21 cellular contexts compared by ENCODE assay signal in genomic region chr10:35838080-35838479, GRCh38.
DNase-seq lines count a peak whose midpoint lies in the region; ATAC-seq, FAIRE-seq and TF ChIP-seq lines count a peak whose summit lies in the region.
"Had no signal": no experiment of that assay in that cellular context is flagged by ENCODE, and none has a peak within 500 bp of the region (broad histone marks: within the 10 kb centered on the region; RNA-seq: fewer than 3 reads in every experiment).

No MANE protein-coding gene starts in this region.

- POLR2A ChIA-PET in H1 (lab: Charles Lee; ENCODE audit: partially characterized antibody), result interaction anchor here (0.6 kb wide), 1 partner anchor 975 kb away, joined by 4 read pairs; no protein-coding TSS in a partner anchor

- no peaks in the 10 kb centered on the region for H3K23me2 ChIP-seq in H1 (ENCODE audit: low read depth, low read length)

- no peak for TF ChIP-seq POLR2A in H1 (IDR thresholded peaks at IDR 0.05; ENCODE audit: control extremely low read depth in 1 of 2, low read depth in 2 of 2, low read length in 2 of 2)

- H2AK5ac ChIP-seq in H1 (ENCODE audit: low read depth, low read length), result no peak overlapping the region

- H3K36me3 ChIP-seq in H1 (ENCODE audit: control insufficient read depth in 2 of 4, insufficient read depth in 4 of 4, low read length in 3 of 4), result no peaks in the 10 kb centered on the region
- H3K36me3 ChIP-seq: BLaER1 had no signal

- no peak for TF ChIP-seq CTCF in H1 (IDR thresholded peaks at IDR 0.05; ENCODE audit: control extremely low read depth in 1 of 3, insufficient read depth in 1 of 3, low read depth in 1 of 3, low read length in 3 of 3)
- TF ChIP-seq CTCF in neural crest cell (conservative IDR thresholded peaks at IDR 0.05), result no peak

- no peak overlapping the region for H3K18ac ChIP-seq in H1 (ENCODE audit: extremely low read depth, low read length)

- whole genome bisulfite sequencing in H1 (ENCODE audit: extremely low coverage in 1 of 2, insufficient coverage in 1 of 2, insufficient read length in 1 of 2, insufficient replicate concordance in 2 of 2, low coverage in 1 of 2, low lambda C conversion rate in 2 of 2, missing lambda C conversion rate in 1 of 2), 2 experiments, result 92% methylated on average over 2 of the region's 2 CpGs; no CpG with 5 or more reads in 1 of the 2 experiments

- no peak overlapping the region for H2BK5ac ChIP-seq in H1 (ENCODE audit: low read depth, low read length)

- FAIRE-seq in H1 (lab: Jason Lieb, UNC), result no peak
- FAIRE-seq: GM12891, GM18507 had no signal

- no peaks in the 10 kb centered on the region for H3K27me3 ChIP-seq in H1 (replicated peaks in 1 of 4; ENCODE audit: control insufficient read depth in 3 of 4, extremely low read depth in 1 of 4, insufficient read depth in 3 of 4, low read length in 3 of 4)
- H3K27me3 ChIP-seq: BLaER1 had no signal

- no peak overlapping the region for H4K5ac ChIP-seq in H1 (ENCODE audit: insufficient read length, low read depth, low read length)

- no peaks in the 10 kb centered on the region for H3K79me2 ChIP-seq in H1 (ENCODE audit: control insufficient read depth in 1 of 2, insufficient read depth in 2 of 2, low read length in 2 of 2)

- H3K36me3 Mint-ChIP-seq in neural crest cell (ENCODE audit: low read depth), result peaks cover 3% of the 10 kb centered on the region
- H3K36me3 Mint-ChIP-seq: CD4-positive, CD25-positive, alpha-beta regulatory T cell; CD8-positive, alpha-beta T cell had no signal

- H2BK120ac ChIP-seq in H1 (replicated peaks; ENCODE audit: low read depth, low read length), result no peak overlapping the region

- no peak overlapping the region for H3K4me3 Mint-ChIP-seq in neural crest cell
- H3K4me3 Mint-ChIP-seq: B cell; CD4-positive, CD25-positive, alpha-beta regulatory T cell; CD8-positive, alpha-beta T cell; H9 had no signal

- H3K14ac ChIP-seq in H1 (ENCODE audit: insufficient read length), result no peak overlapping the region

- H3K4me2 ChIP-seq in H1 (ENCODE audit: insufficient read depth in 1 of 2, low read depth in 2 of 2, low read length in 2 of 2), result no peak overlapping the region
- H3K4me2 ChIP-seq: BLaER1 had no signal

- peaks cover 6 to 9% of the 10 kb centered on the region in 2 experiments; a peak in 1 of 4 replicates for H3K9me3 ChIP-seq in H1 (ENCODE audit: insufficient read depth in 2 of 2, low read depth in 1 of 2, low read length in 1 of 2)

- no peaks in the 10 kb centered on the region for H3K79me1 ChIP-seq in H1 (ENCODE audit: low read depth, low read length)

- no peaks in the 10 kb centered on the region for H3K27me3 Mint-ChIP-seq in neural crest cell (ENCODE audit: low read depth)
- H3K27me3 Mint-ChIP-seq: B cell; CD4-positive, CD25-positive, alpha-beta regulatory T cell had no signal

- peaks cover 0 to 4% (median 0%) of the 10 kb centered on the region in 4 experiments; a peak in 2 of 7 replicates for H3K4me1 ChIP-seq in H1 (replicated peaks in 1 of 4; ENCODE audit: control insufficient read depth in 3 of 4, insufficient read depth in 4 of 4, low read length in 3 of 4)
- H3K4me1 ChIP-seq: Caco-2 had no signal

- no peaks in the 10 kb centered on the region for H4K20me1 ChIP-seq in H1 (replicated peaks in 1 of 2; ENCODE audit: control insufficient read depth in 1 of 2, insufficient read depth in 2 of 2, low read length in 2 of 2)
- H4K20me1 ChIP-seq: BLaER1 had no signal

- H2BK15ac ChIP-seq in H1 (ENCODE audit: low read length), result no peak overlapping the region

- no peak for TF ChIP-seq EP300 in H1 (IDR thresholded peaks at IDR 0.05; ENCODE audit: borderline replicate concordance in 1 of 2, low read depth in 2 of 2, low read length in 2 of 2)

- H3K9me3 Mint-ChIP-seq in neural crest cell, result peaks cover 12% of the 10 kb centered on the region

- no peak overlapping the region for H4K8ac ChIP-seq in H1 (ENCODE audit: extremely low read depth, insufficient read depth, low read length)

- H3K27ac ChIP-seq in H1 (ENCODE audit: low read depth, low read length), result no peak overlapping the region
- H3K27ac ChIP-seq: BLaER1, C4-2B had no signal

- DNase-seq in NCI-H2171 treated with DMSO at 0.1 percent for 48 hours (lab: John Stamatoyannopoulos, UW) (peak; percentile 5), NCI-H2171 (lab: John Stamatoyannopoulos, UW) (no peak), NCI-H69 (lab: John Stamatoyannopoulos, UW) (peak; percentile 12), H1 (ENCODE audit: low read depth in 1 of 2, low spot score in 2 of 2) (no peak), neural crest cell (ENCODE audit: low read depth, low spot score) (no peak), NCI-H345 (lab: John Stamatoyannopoulos, UW) (no peak)
- DNase-seq: Caco-2; CD4-positive, CD25-positive, alpha-beta regulatory T cell; CD8-positive, alpha-beta T cell; DMS53; DMS79 treated with DMSO at 0.1 percent for 48 hours; GF-D8; H9 had no signal

- peak overlapping the region; percentile 6 for H3K27ac Mint-ChIP-seq in neural crest cell (ENCODE audit: unreplicated experiment)
- H3K27ac Mint-ChIP-seq: B cell; CD4-positive, CD25-positive, alpha-beta regulatory T cell; CD8-positive, alpha-beta T cell; H9 had no signal

- no peak overlapping the region for H3K23ac ChIP-seq in H1 (ENCODE audit: insufficient read length)

- H3K4me3 ChIP-seq in H1 (ENCODE audit: extremely low read depth in 1 of 4, insufficient read depth in 2 of 4, low read depth in 3 of 4, low read length in 4 of 4), result no peak overlapping the region
- H3K4me3 ChIP-seq: BLaER1 had no signal

- H3K9ac ChIP-seq in H1 (replicated peaks in 1 of 4; ENCODE audit: extremely low read depth in 1 of 4, low read depth in 3 of 4, low read length in 3 of 4), result no peak overlapping the region
- H3K9ac ChIP-seq: BLaER1 had no signal

- H2AFZ ChIP-seq in H1 (ENCODE audit: low read length), result 0 out of 2 replicates have a peak overlapping the region, but pooled peaks have one; percentile 53

- no peak overlapping the region for H3K56ac ChIP-seq in H1 (replicated peaks; ENCODE audit: insufficient read length, low read depth, low read length)

- ATAC-seq in HG02870 (IDR thresholded peaks at IDR 0.05; ENCODE audit: unreplicated experiment) (no peak), GM21423 (IDR thresholded peaks at IDR 0.05; ENCODE audit: unreplicated experiment) (no peak)
- ATAC-seq: CD8-positive, alpha-beta T cell; HCT116 had no signal

- CTCF ChIA-PET in H1 (lab: Charles Lee; ENCODE audit: partially characterized antibody), result no interaction called here

- no peak overlapping the region for H2BK12ac ChIP-seq in H1 (ENCODE audit: low read depth, low read length)

- no peak overlapping the region for H2BK20ac ChIP-seq in H1 (ENCODE audit: low read length)

- no peak overlapping the region for H4K91ac ChIP-seq in H1 (replicated peaks; ENCODE audit: insufficient read length, low read length)

- TF ChIP-seq RAD21 in H1 (IDR thresholded peaks at IDR 0.05 in 1 of 2, conservative IDR thresholded peaks at IDR 0.05 in 1 of 2; ENCODE audit: low read depth in 2 of 2, low read length in 2 of 2), result no peak

- H3K4me1 Mint-ChIP-seq in neural crest cell, result peaks cover 2% of the 10 kb centered on the region
- H3K4me1 Mint-ChIP-seq: B cell; CD4-positive, CD25-positive, alpha-beta regulatory T cell had no signal

- H3K4ac ChIP-seq in H1 (replicated peaks; ENCODE audit: insufficient read length, low read depth, low read length), result no peak overlapping the region

TF ChIP-seq in H1, 55 proteins besides CTCF, POLR2A, EP300 and RAD21:
- TF ChIP-seq MAX (IDR thresholded peaks at IDR 0.05) (no peak), FOSL1 (IDR thresholded peaks at IDR 0.05; ENCODE audit: insufficient read depth, low read depth, low read length) (no peak), TAF1 (IDR thresholded peaks at IDR 0.05; ENCODE audit: low read depth, low read length) (no peak), CTBP2 (IDR thresholded peaks at IDR 0.05; ENCODE audit: borderline replicate concordance, insufficient read depth, insufficient read length, low read length) (no peak), NRF1 (IDR thresholded peaks at IDR 0.05; ENCODE audit: low read depth, low read length) (no peak), TEAD4 (IDR thresholded peaks at IDR 0.05; ENCODE audit: low read depth, low read length) (no peak), SP4 (IDR thresholded peaks at IDR 0.05; ENCODE audit: low read length) (no peak)

Comparison
In these comparisons a context has a peak if more than half of its experiments do, and no peak if none do; other contexts are left out.
1. DNase-seq: peak in NCI-H2171 treated with DMSO at 0.1 percent for 48 hours (single experiment) and NCI-H69 (single experiment); none in NCI-H2171 (single experiment), H1 (0 of 2), neural crest cell (single experiment) and NCI-H345 (single experiment).